8 cellular contexts compared by ENCODE assay signal in the genomic region with DNA sequence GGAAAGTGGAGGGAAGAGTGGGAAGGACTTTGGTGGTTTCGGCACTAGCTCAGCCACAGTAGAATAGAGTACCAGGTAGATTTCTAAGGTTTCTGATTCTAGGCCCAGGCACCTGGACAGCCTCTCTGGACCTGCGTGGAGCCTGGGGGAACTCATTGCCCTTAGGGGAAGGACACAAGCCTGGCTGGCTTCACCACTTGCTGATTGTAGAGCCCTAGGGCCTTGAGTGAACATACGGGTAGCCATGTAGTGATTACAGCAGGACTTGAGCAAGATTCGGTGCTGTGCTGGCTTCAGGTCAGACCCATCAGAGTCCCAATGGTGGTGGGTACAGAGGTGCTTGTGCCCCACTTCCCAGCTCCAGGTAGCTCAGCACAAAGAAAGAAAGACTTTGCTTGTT.
"Had no signal": no experiment of that assay in that cellular context is flagged by ENCODE, and none has a peak within 500 bp of the region (broad histone marks: within the 10 kb centered on the region; RNA-seq: fewer than 3 reads in every experiment).

No MANE protein-coding gene starts in this region.

- H3K4me3 Mint-ChIP-seq: GM23338, H9, IgD-negative memory B cell had no signal

- H3K4me3 ChIP-seq: GM23338 had no signal

- DNase-seq: H9, HCEC 1CT, KBM-7 had no signal

- H3K4me2 ChIP-seq: GM23338 had no signal

- H3K4me1 Mint-ChIP-seq: H9 had no signal

- ATAC-seq: GM23338 had no signal

- H3K27ac Mint-ChIP-seq: GM23338, H9, IgD-negative memory B cell had no signal

- FAIRE-seq: H1, H54, HTR-8/SVneo had no signal

- H2AFZ ChIP-seq: GM23338 had no signal
